ENCODE assay signal across 1 cellular context in genomic region chr16:970766-971581, GRCh38.
TF ChIP-seq lines count a peak whose summit lies in the region.

Gene LMF1 (minus strand): TSS chr16:970984. CDS start chr16:970980, 4 bp downstream.

TF ChIP-seq in HepG2, 621 proteins besides CTCF, POLR2A, EP300 and RAD21 (continued from another document and continues in another):
- TF ChIP-seq CEBPZ (IDR thresholded peaks at IDR 0.05; ENCODE audit: low read length) (no peak), ZFP36 (IDR thresholded peaks at IDR 0.05; ENCODE audit: borderline replicate concordance, low read depth, low read length, partially characterized antibody) (no peak), ZBTB44 (CRISPR knock-in tag; IDR thresholded peaks at IDR 0.05) (no peak), ZNF235 (CRISPR knock-in tag; IDR thresholded peaks at IDR 0.05; ENCODE audit: borderline replicate concordance) (peak; percentile 65; the same call in 1 of the 2 replicates), ZSCAN29 (CRISPR knock-in tag; conservative IDR thresholded peaks at IDR 0.05) (peak; percentile 77; the same call in 1 of the 2 replicates), ZNF501 (CRISPR knock-in tag; IDR thresholded peaks at IDR 0.05) (peak; percentile 67), ZNF263 (CRISPR knock-in tag; IDR thresholded peaks at IDR 0.05) (no peak; the same call in 1 of the 2 replicates), HNF1B (CRISPR knock-in tag; IDR thresholded peaks at IDR 0.05) (no peak), KIAA2018 (CRISPR knock-in tag; IDR thresholded peaks at IDR 0.05; ENCODE audit: borderline replicate concordance) (no peak), MAFK (conservative IDR thresholded peaks at IDR 0.05 in 1 of 2, IDR thresholded peaks at IDR 0.05 in 1 of 2; ENCODE audit: low read length in 2 of 2) (no peak), MEF2D (CRISPR knock-in tag; IDR thresholded peaks at IDR 0.05) (peak; percentile 63; the same call in 1 of the 2 replicates), BCLAF1 (IDR thresholded peaks at IDR 0.05) (no peak), ZBED4 (CRISPR knock-in tag; IDR thresholded peaks at IDR 0.05; ENCODE audit: borderline replicate concordance) (peak; percentile 64), ZNF772 (CRISPR knock-in tag; IDR thresholded peaks at IDR 0.05) (peak; percentile 56; the same call in 1 of the 2 replicates), MTF2 (CRISPR knock-in tag; IDR thresholded peaks at IDR 0.05; ENCODE audit: borderline replicate concordance) (peak; percentile 80; the same call in 1 of the 2 replicates), ELK4 (CRISPR knock-in tag; IDR thresholded peaks at IDR 0.05; ENCODE audit: borderline replicate concordance) (no peak), REXO4 (CRISPR knock-in tag; IDR thresholded peaks at IDR 0.05; ENCODE audit: borderline replicate concordance) (no peak), PAX8 (CRISPR knock-in tag; IDR thresholded peaks at IDR 0.05; ENCODE audit: borderline replicate concordance) (peak; percentile 88), ZNF335 (CRISPR knock-in tag; IDR thresholded peaks at IDR 0.05) (peak; percentile 44; the same call in 1 of the 2 replicates), THAP7 (CRISPR knock-in tag; IDR thresholded peaks at IDR 0.05) (no peak), ZNF660 (CRISPR knock-in tag; IDR thresholded peaks at IDR 0.05; ENCODE audit: borderline replicate concordance, low read depth) (no peak; the same call in 1 of the 2 replicates)
